In the genomic region with DNA sequence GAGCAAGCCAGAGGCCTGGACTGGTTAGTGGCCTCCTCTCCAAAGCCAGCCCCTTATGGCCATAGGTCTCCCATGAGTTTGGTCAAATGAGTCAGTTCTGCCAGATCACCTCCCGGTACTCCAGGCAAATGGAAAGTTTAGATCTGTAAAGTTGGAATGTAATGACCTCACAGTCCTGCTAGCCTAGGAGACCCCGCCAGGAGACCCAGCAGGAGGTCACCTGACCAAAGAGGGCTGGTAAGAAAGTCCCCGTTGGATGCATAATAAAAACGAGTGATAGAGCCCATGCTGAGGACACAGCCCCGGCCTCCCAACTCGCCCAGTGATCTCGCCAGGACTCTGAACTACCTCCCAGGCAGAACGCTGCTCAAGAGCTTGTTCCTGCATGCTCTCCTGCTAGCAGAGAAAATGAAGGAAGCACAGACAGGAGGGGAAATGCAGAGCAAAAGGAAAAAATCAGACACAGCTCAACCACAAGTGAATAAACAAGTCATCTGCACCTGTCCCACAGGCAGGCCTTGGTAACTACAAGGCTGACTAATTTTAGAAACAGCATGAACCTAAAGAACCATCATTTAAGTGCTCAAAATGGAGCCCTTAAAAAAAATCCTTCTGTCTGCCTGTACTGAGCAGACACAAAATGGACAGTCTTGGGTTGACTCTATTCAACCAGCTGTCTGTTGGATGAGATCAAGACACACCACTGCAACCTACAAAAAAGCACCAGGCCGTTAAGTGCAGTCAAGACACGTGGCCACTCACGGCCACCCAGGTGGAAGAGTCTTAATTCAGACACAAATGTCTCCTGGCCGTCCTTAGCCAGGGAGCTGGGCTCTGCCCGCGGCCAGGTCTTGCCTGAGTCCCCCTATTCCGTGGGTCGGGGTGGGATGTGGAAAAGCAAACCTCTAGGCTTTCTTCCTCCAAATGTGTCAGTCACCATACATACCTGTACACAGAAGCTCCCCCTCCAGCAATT, we compare ENCODE assay signal across 9 cellular contexts. TPM values are rescaled to one million over a fixed set of nuclear protein-coding genes. Genes with fewer than 3 reads are reported as not detected.
DNase-seq lines count a peak whose midpoint lies in the region; ATAC-seq and TF ChIP-seq lines count a peak whose summit lies in the region.
"Had no signal": no experiment of that assay in that cellular context is flagged by ENCODE, and none has a peak within 500 bp of the region (broad histone marks: within the 10 kb centered on the region; RNA-seq: fewer than 3 reads in every experiment).

No MANE protein-coding gene starts in this region.

- H3K27me3 Mint-ChIP-seq in activated CD4-positive, alpha-beta T cell treated with anti-CD3 and anti-CD28 coated beads for 36 hours: no peaks in the 10 kb centered on the region

- H3K4me2 ChIP-seq in PC-9: no peak overlapping the region

- no peaks in the 10 kb centered on the region for H3K9me2 ChIP-seq in PC-9 (ENCODE audit: insufficient read depth)

- no peaks in the 10 kb centered on the region for H3K9me3 ChIP-seq in PC-9 (ENCODE audit: insufficient read depth, low read depth)

- TF ChIP-seq CTCF in fibroblast of villous mesenchyme (IDR thresholded peaks at IDR 0.05; ENCODE audit: insufficient read depth, low read depth, low read length) (no peak), PC-9 (conservative IDR thresholded peaks at IDR 0.05) (no peak)

- peaks cover 16% of the 10 kb centered on the region for H3K36me3 Mint-ChIP-seq in activated CD4-positive, alpha-beta T cell treated with anti-CD3 and anti-CD28 coated beads for 36 hours (ENCODE audit: low read depth)
- peaks cover 6% of the 10 kb centered on the region for H3K36me3 Mint-ChIP-seq in stimulated activated effector memory CD8-positive, alpha-beta T cell treated with anti-CD3 and anti-CD28 coated beads, Interleukin-12 subunit alpha, Interleukin-12 subunit beta, amount 100 ng/mL, for 72 hours

- no peaks in the 10 kb centered on the region for H3K9me3 Mint-ChIP-seq in activated CD4-positive, alpha-beta T cell treated with anti-CD3 and anti-CD28 coated beads for 36 hours (ENCODE audit: low read depth)
- no peaks in the 10 kb centered on the region for H3K9me3 Mint-ChIP-seq in stimulated activated effector memory CD8-positive, alpha-beta T cell treated with anti-CD3 and anti-CD28 coated beads, Interleukin-12 subunit alpha, Interleukin-12 subunit beta, amount 100 ng/mL, for 72 hours

- H3F3A ChIP-seq in PC-9 (ENCODE audit: insufficient read depth, low read depth): no peaks in the 10 kb centered on the region

- no peak overlapping the region for H2AFZ ChIP-seq in PC-9

- no peaks in the 10 kb centered on the region for H4K20me1 ChIP-seq in PC-9 (ENCODE audit: insufficient read depth)

- H3K27ac Mint-ChIP-seq in activated CD4-positive, alpha-beta T cell treated with anti-CD3 and anti-CD28 coated beads for 36 hours: peak overlapping the region; percentile 98
- H3K27ac Mint-ChIP-seq in stimulated activated effector memory CD8-positive, alpha-beta T cell treated with anti-CD3 and anti-CD28 coated beads, Interleukin-12 subunit alpha, Interleukin-12 subunit beta, amount 100 ng/mL, for 72 hours: peak overlapping the region; percentile 92

- H3K4me3 Mint-ChIP-seq in activated CD4-positive, alpha-beta T cell treated with anti-CD3 and anti-CD28 coated beads for 36 hours: peak overlapping the region; percentile 34
- H3K4me3 Mint-ChIP-seq in stimulated activated effector memory CD8-positive, alpha-beta T cell treated with anti-CD3 and anti-CD28 coated beads, Interleukin-12 subunit alpha, Interleukin-12 subunit beta, amount 100 ng/mL, for 72 hours: peak overlapping the region; percentile 54

- intact Hi-C loops in activated CD4-positive, alpha-beta T cell treated with anti-CD3 and anti-CD28 coated beads for 36 hours (cut with DNase I, micrococcal nuclease): loop anchor here (1.0 kb wide), 1 partner anchor 9 kb away; a partner anchor contains a TSS
- intact Hi-C loops in PC-9 (cut with micrococcal nuclease; ENCODE audit: unreplicated experiment): no loop called here

- peak; percentile 59 for DNase-seq in activated CD4-positive, alpha-beta T cell treated with anti-CD3 and anti-CD28 coated beads for 36 hours
- DNase-seq in activated CD4-positive, alpha-beta T cell treated with anti-CD3 and anti-CD28 coated beads, Interleukin-2, amount 50 U/mL, for 4 hours: no peak
- peak; percentile 71 for DNase-seq in fibroblast of villous mesenchyme (ENCODE audit: low read depth)
- peak in 1 of 2 donors; percentile 60 for DNase-seq in stimulated activated effector memory CD8-positive, alpha-beta T cell treated with anti-CD3 and anti-CD28 coated beads, Interleukin-12 subunit alpha, Interleukin-12 subunit beta, amount 100 ng/mL, for 72 hours (ENCODE audit: low spot score in 2 of 2)
- no peak for DNase-seq in GDM1 (lab: John Stamatoyannopoulos, UW)
- DNase-seq in ureter (ENCODE audit: low spot score): no peak
- DNase-seq in PC-9: no peak
- DNase-seq: effector CD8-positive, alpha-beta T cell had no signal

- no peaks in the 10 kb centered on the region for H3K27me3 ChIP-seq in PC-9 (ENCODE audit: insufficient read depth, low read depth)

- H3K4me1 Mint-ChIP-seq in activated CD4-positive, alpha-beta T cell treated with anti-CD3 and anti-CD28 coated beads for 36 hours: peaks cover 49% of the 10 kb centered on the region
- H3K4me1 Mint-ChIP-seq in stimulated activated effector memory CD8-positive, alpha-beta T cell treated with anti-CD3 and anti-CD28 coated beads, Interleukin-12 subunit alpha, Interleukin-12 subunit beta, amount 100 ng/mL, for 72 hours: peaks cover 40% of the 10 kb centered on the region

- no peak overlapping the region for H3K27ac ChIP-seq in PC-9

- POLR2A ChIA-PET in activated CD4-positive, alpha-beta T cell treated with anti-CD3 and anti-CD28 coated beads for 36 hours (lab: Charles Lee): interaction anchor here (0.6 to 1.3 kb wide), 4 partner anchors 9 to 87 kb away, joined by 3 to 4 read pairs (median 3); a partner anchor contains a TSS
- POLR2A ChIA-PET in PC-9 (lab: Charles Lee; ENCODE audit: unreplicated experiment): no interaction called here

- H3K4me1 ChIP-seq in PC-9 (replicated peaks; ENCODE audit: insufficient read depth): no peaks in the 10 kb centered on the region

- CTCF ChIA-PET in activated CD4-positive, alpha-beta T cell treated with anti-CD3 and anti-CD28 coated beads for 36 hours (lab: Charles Lee): interaction anchor here (0.7 to 2.8 kb wide), 10 partner anchors 12 to 205 kb away, joined by 3 to 23 read pairs (median 3); a partner anchor contains a TSS
- CTCF ChIA-PET in PC-9 (lab: Charles Lee): no interaction called here

- ATAC-seq in activated CD4-positive, alpha-beta T cell treated with anti-CD3 and anti-CD28 coated beads for 36 hours: peak; percentile 87
- peak; percentile 21; the same call in 1 of the 3 replicates for ATAC-seq in SK-N-SH treated with all-trans-retinoic acid at 6 μM for 48 hours
- peak; percentile 89 for ATAC-seq in stimulated activated effector memory CD8-positive, alpha-beta T cell treated with anti-CD3 and anti-CD28 coated beads, Interleukin-12 subunit alpha, Interleukin-12 subunit beta, amount 100 ng/mL, for 72 hours

- no peaks in the 10 kb centered on the region for H3K36me3 ChIP-seq in PC-9 (ENCODE audit: low read depth)

- H3K79me2 ChIP-seq in PC-9 (ENCODE audit: low read depth): no peaks in the 10 kb centered on the region

- H3K4me3 ChIP-seq in fibroblast of villous mesenchyme (ENCODE audit: low read depth, low read length) (no peak overlapping the region), PC-9 (no peak overlapping the region)

- BruUV-seq in PC-9 (replicated peaks; lab: Mats Ljungman, UMichigan): no TSS peak

TF ChIP-seq in SK-N-SH treated with all-trans-retinoic acid at 6 μM for 48 hours, 23 proteins besides CTCF, POLR2A, EP300 and RAD21 (continues in another document):
- TF ChIP-seq ESRRG (CRISPR knock-in tag; IDR thresholded peaks at IDR 0.05) (no peak), BACH2 (CRISPR knock-in tag; IDR thresholded peaks at IDR 0.05; ENCODE audit: borderline replicate concordance) (no peak), GLIS3 (CRISPR knock-in tag; IDR thresholded peaks at IDR 0.05) (no peak), PPARA (CRISPR knock-in tag; IDR thresholded peaks at IDR 0.05; ENCODE audit: borderline replicate concordance) (no peak), ISL1 (CRISPR knock-in tag; IDR thresholded peaks at IDR 0.05) (no peak)
- TF ChIP-seq, protein P1, sequence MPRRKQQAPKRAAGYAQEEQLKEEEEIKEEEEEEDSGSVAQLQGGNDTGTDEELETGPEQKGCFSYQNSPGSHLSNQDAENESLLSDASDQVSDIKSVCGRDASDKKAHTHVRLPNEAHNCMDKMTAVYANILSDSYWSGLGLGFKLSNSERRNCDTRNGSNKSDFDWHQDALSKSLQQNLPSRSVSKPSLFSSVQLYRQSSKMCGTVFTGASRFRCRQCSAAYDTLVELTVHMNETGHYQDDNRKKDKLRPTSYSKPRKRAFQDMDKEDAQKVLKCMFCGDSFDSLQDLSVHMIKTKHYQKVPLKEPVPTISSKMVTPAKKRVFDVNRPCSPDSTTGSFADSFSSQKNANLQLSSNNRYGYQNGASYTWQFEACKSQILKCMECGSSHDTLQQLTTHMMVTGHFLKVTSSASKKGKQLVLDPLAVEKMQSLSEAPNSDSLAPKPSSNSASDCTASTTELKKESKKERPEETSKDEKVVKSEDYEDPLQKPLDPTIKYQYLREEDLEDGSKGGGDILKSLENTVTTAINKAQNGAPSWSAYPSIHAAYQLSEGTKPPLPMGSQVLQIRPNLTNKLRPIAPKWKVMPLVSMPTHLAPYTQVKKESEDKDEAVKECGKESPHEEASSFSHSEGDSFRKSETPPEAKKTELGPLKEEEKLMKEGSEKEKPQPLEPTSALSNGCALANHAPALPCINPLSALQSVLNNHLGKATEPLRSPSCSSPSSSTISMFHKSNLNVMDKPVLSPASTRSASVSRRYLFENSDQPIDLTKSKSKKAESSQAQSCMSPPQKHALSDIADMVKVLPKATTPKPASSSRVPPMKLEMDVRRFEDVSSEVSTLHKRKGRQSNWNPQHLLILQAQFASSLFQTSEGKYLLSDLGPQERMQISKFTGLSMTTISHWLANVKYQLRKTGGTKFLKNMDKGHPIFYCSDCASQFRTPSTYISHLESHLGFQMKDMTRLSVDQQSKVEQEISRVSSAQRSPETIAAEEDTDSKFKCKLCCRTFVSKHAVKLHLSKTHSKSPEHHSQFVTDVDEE (CRISPR knock-in tag; IDR thresholded peaks at IDR 0.05): no peak

RNA-seq across cellular contexts. Expression of a gene that starts 9.2 kb away (rescaled TPM):
- 10 to 100 TPM; 28.3 to 30.2 TPM for total RNA-seq in activated CD4-positive, alpha-beta T cell treated with anti-CD3 and anti-CD28 coated beads for 36 hours
- 10.6 and 16.8 TPM in 2 replicates for total RNA-seq in fibroblast of villous mesenchyme
- total RNA-seq in ureter: 32.4 TPM
- 10.7 and 18.4 TPM in 2 replicates for total RNA-seq in PC-9 (2021)

RNA-seq across cellular contexts. Expression of a gene that starts 26.8 kb away (rescaled TPM):
- under 1 TPM; 0.09 to 0.18 TPM for total RNA-seq in activated CD4-positive, alpha-beta T cell treated with anti-CD3 and anti-CD28 coated beads for 36 hours
- total RNA-seq in fibroblast of villous mesenchyme: not detected in 2 replicates
- total RNA-seq in ureter: not detected
- total RNA-seq in PC-9 (2021): 0.13 and 0.15 TPM in 2 replicates

RNA-seq across cellular contexts. Expression of a gene that starts 53.2 kb away (rescaled TPM):
- total RNA-seq in activated CD4-positive, alpha-beta T cell treated with anti-CD3 and anti-CD28 coated beads for 36 hours: 10 to 100 TPM; 67.7 to 80.2 TPM
- total RNA-seq in fibroblast of villous mesenchyme (52.5 and 57.9 TPM in 2 replicates), ureter (44.2 TPM), PC-9 (2021) (68.1 and 69.5 TPM in 2 replicates)

RNA-seq across cellular contexts. Expression of a gene that starts 54.9 kb away (rescaled TPM):
- 10 to 100 TPM; 27.1 to 29.5 TPM for total RNA-seq in activated CD4-positive, alpha-beta T cell treated with anti-CD3 and anti-CD28 coated beads for 36 hours
- total RNA-seq in fibroblast of villous mesenchyme (54.4 and 99.5 TPM in 2 replicates), ureter (54.5 TPM), PC-9 (2021) (118 and 141 TPM in 2 replicates)

Comparison
In these comparisons a context has a peak if more than half of its experiments do, and no peak if none do; other contexts are left out.
1. DNase-seq: peak in activated CD4-positive, alpha-beta T cell treated with anti-CD3 and anti-CD28 coated beads for 36 hours (single experiment) and fibroblast of villous mesenchyme (single experiment); none in activated CD4-positive, alpha-beta T cell treated with anti-CD3 and anti-CD28 coated beads, Interleukin-2, amount 50 U/mL, for 4 hours (0 of 2), GDM1 (single experiment), ureter (single experiment) and PC-9 (0 of 2).
2. ATAC-seq: peak in every context shown above with its lines; median percentile 89 in stimulated activated effector memory CD8-positive, alpha-beta T cell treated with anti-CD3 and anti-CD28 coated beads, Interleukin-12 subunit alpha, Interleukin-12 subunit beta, amount 100 ng/mL, for 72 hours; 87 in activated CD4-positive, alpha-beta T cell treated with anti-CD3 and anti-CD28 coated beads for 36 hours; 21 in SK-N-SH treated with all-trans-retinoic acid at 6 μM for 48 hours.